In the genomic region with DNA sequence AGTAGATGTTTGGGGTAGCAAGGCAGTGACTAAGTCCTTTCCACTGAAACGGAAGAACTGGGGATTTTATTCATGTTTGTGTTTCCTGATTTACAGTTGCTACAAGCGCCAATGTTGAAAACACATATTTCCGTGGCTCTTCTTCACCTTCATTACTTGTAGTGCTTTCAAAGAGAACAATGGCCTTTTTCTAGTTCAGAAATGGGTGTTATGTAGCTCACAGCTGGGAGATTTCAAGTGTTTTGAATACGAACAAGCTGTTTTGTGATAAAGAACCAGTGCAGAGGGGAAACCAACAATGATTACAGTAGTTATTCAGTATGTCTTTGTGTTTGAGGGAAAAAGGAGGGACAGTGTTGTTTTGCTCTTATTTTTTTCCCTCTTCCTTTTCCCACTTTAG, we compare ENCODE assay signal across 18 cellular contexts.
DNase-seq lines count a peak whose midpoint lies in the region; ATAC-seq and TF ChIP-seq lines count a peak whose summit lies in the region.
"Had no signal": no experiment of that assay in that cellular context is flagged by ENCODE, and none has a peak within 500 bp of the region (broad histone marks: within the 10 kb centered on the region; RNA-seq: fewer than 3 reads in every experiment).

No MANE protein-coding gene starts in this region.

- POLR2A ChIA-PET in WTC11 (lab: Charles Lee): no interaction called here
- POLR2A ChIA-PET in Caco-2 (lab: Charles Lee): no interaction called here

- no peaks in the 10 kb centered on the region for H3K27me3 ChIP-seq in Caco-2 (replicated peaks; ENCODE audit: control insufficient read depth, insufficient read depth, low read length)

- H3K4me1 Mint-ChIP-seq in WTC11 (peaks cover 15% of the 10 kb centered on the region), Caco-2 (ENCODE audit: low read depth, unreplicated experiment) (no peaks in the 10 kb centered on the region)

- ATAC-seq in WTC11 (no peak), GM19397 (IDR thresholded peaks at IDR 0.05; ENCODE audit: unreplicated experiment) (no peak)

- intact Hi-C loops in Caco-2 (cut with micrococcal nuclease; ENCODE audit: unreplicated experiment): no loop called here

- peak; percentile 1 for DNase-seq in NCI-H748 (lab: John Stamatoyannopoulos, UW; ENCODE audit: unreplicated experiment)
- DNase-seq in NCI-H748 treated with DMSO at 0.1 percent for 48 hours (lab: John Stamatoyannopoulos, UW): no peak
- no peak for DNase-seq in WTC11 (ENCODE audit: low spot score)
- peak; percentile 13 for DNase-seq in inferior parietal cortex (ENCODE audit: extremely low spot score)
- no peak for DNase-seq in Kasumi-1 (lab: John Stamatoyannopoulos, UW)
- no peak for DNase-seq in Caco-2
- no peak for DNase-seq in central memory CD4-positive, alpha-beta T cell
- DNase-seq: 8988T; CD4-positive, alpha-beta memory T cell; DMS79 treated with DMSO at 0.1 percent for 48 hours; Karpas-422; MM.1S; NCI-H1105; NCI-H1694; NCI-H2171; NCI-H446; PC-9 had no signal

- H3K4me3 Mint-ChIP-seq in WTC11: no peak overlapping the region
- no peak overlapping the region for H3K4me3 Mint-ChIP-seq in Caco-2 (ENCODE audit: unreplicated experiment)
- H3K4me3 Mint-ChIP-seq: CD4-positive, alpha-beta memory T cell had no signal

- H3K36me3 ChIP-seq in Caco-2 (ENCODE audit: control insufficient read depth, insufficient read depth, low read length): no peaks in the 10 kb centered on the region

- H3K9me3 Mint-ChIP-seq in WTC11 (no peaks in the 10 kb centered on the region), Caco-2 (ENCODE audit: unreplicated experiment) (no peaks in the 10 kb centered on the region)
- H3K9me3 Mint-ChIP-seq: CD4-positive, alpha-beta memory T cell had no signal

- H3K4me3 ChIP-seq in Caco-2 (ENCODE audit: low read depth, low read length): no peak overlapping the region
- H3K4me3 ChIP-seq: PC-9 had no signal

- H3K36me3 Mint-ChIP-seq in WTC11 (no peaks in the 10 kb centered on the region), Caco-2 (ENCODE audit: insufficient read depth, unreplicated experiment) (no peaks in the 10 kb centered on the region)
- H3K36me3 Mint-ChIP-seq: CD4-positive, alpha-beta memory T cell had no signal

- no peaks in the 10 kb centered on the region; the same call in 1 of the 2 replicates for H3K9me3 ChIP-seq in Caco-2

- TF ChIP-seq CTCF in WTC11 (IDR thresholded peaks at IDR 0.05) (no peak), Caco-2 (IDR thresholded peaks at IDR 0.05; ENCODE audit: insufficient read depth in 1 of 2, low read depth in 1 of 2, low read length in 1 of 2, severe bottlenecking in 1 of 2, unreplicated experiment in 1 of 2) (no peak)

- CTCF ChIA-PET in WTC11 (lab: Charles Lee) (no interaction called here), Caco-2 (lab: Charles Lee) (no interaction called here)

- H3K27me3 Mint-ChIP-seq in WTC11 (ENCODE audit: low read depth) (no peaks in the 10 kb centered on the region), Caco-2 (ENCODE audit: insufficient read depth, unreplicated experiment) (no peaks in the 10 kb centered on the region)

- BruUV-seq in Caco-2 (replicated peaks; lab: Mats Ljungman, UMichigan): no TSS peak

- H3K27ac Mint-ChIP-seq in WTC11: peak overlapping the region; percentile 47; the same call in 1 of the 2 replicates
- H3K27ac Mint-ChIP-seq in Caco-2 (ENCODE audit: unreplicated experiment): no peak overlapping the region
- H3K27ac Mint-ChIP-seq: CD4-positive, alpha-beta memory T cell had no signal

- no peaks in the 10 kb centered on the region for H3K4me1 ChIP-seq in Caco-2

TF ChIP-seq in WTC11, 78 proteins besides CTCF, POLR2A, EP300 and RAD21:
- TF ChIP-seq NR1H2 (CRISPR knock-in tag; IDR thresholded peaks at IDR 0.05) (no peak), NR3C1 (CRISPR knock-in tag; conservative IDR thresholded peaks at IDR 0.05; ENCODE audit: low read depth) (no peak), SMAD3 (CRISPR knock-in tag; IDR thresholded peaks at IDR 0.05; ENCODE audit: borderline replicate concordance) (no peak), PRRX2 (CRISPR knock-in tag; IDR thresholded peaks at IDR 0.05) (no peak), ATF1 (CRISPR knock-in tag; IDR thresholded peaks at IDR 0.05) (no peak), NFE2L1 (CRISPR knock-in tag; IDR thresholded peaks at IDR 0.05) (no peak), TEAD1 (CRISPR knock-in tag; IDR thresholded peaks at IDR 0.05) (no peak), SOX15 (CRISPR knock-in tag; IDR thresholded peaks at IDR 0.05) (no peak), NFYB (CRISPR knock-in tag; conservative IDR thresholded peaks at IDR 0.05; ENCODE audit: low read depth) (no peak)
- TF ChIP-seq, protein P1, sequence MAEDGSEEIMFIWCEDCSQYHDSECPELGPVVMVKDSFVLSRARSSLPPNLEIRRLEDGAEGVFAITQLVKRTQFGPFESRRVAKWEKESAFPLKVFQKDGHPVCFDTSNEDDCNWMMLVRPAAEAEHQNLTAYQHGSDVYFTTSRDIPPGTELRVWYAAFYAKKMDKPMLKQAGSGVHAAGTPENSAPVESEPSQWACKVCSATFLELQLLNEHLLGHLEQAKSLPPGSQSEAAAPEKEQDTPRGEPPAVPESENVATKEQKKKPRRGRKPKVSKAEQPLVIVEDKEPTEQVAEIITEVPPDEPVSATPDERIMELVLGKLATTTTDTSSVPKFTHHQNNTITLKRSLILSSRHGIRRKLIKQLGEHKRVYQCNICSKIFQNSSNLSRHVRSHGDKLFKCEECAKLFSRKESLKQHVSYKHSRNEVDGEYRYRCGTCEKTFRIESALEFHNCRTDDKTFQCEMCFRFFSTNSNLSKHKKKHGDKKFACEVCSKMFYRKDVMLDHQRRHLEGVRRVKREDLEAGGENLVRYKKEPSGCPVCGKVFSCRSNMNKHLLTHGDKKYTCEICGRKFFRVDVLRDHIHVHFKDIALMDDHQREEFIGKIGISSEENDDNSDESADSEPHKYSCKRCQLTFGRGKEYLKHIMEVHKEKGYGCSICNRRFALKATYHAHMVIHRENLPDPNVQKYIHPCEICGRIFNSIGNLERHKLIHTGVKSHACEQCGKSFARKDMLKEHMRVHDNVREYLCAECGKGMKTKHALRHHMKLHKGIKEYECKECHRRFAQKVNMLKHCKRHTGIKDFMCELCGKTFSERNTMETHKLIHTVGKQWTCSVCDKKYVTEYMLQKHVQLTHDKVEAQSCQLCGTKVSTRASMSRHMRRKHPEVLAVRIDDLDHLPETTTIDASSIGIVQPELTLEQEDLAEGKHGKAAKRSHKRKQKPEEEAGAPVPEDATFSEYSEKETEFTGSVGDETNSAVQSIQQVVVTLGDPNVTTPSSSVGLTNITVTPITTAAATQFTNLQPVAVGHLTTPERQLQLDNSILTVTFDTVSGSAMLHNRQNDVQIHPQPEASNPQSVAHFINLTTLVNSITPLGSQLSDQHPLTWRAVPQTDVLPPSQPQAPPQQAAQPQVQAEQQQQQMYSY (CRISPR knock-in tag; IDR thresholded peaks at IDR 0.05): no peak
- TF ChIP-seq, protein P2, sequence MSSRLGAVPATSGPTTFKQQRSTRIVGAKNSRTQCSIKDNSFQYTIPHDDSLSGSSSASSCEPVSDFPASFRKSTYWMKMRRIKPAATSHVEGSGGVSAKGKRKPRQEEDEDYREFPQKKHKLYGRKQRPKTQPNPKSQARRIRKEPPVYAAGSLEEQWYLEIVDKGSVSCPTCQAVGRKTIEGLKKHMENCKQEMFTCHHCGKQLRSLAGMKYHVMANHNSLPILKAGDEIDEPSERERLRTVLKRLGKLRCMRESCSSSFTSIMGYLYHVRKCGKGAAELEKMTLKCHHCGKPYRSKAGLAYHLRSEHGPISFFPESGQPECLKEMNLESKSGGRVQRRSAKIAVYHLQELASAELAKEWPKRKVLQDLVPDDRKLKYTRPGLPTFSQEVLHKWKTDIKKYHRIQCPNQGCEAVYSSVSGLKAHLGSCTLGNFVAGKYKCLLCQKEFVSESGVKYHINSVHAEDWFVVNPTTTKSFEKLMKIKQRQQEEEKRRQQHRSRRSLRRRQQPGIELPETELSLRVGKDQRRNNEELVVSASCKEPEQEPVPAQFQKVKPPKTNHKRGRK (CRISPR knock-in tag; IDR thresholded peaks at IDR 0.05; ENCODE audit: borderline replicate concordance): no peak
- TF ChIP-seq, protein P3, sequence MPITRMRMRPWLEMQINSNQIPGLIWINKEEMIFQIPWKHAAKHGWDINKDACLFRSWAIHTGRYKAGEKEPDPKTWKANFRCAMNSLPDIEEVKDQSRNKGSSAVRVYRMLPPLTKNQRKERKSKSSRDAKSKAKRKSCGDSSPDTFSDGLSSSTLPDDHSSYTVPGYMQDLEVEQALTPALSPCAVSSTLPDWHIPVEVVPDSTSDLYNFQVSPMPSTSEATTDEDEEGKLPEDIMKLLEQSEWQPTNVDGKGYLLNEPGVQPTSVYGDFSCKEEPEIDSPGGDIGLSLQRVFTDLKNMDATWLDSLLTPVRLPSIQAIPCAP (CRISPR knock-in tag; IDR thresholded peaks at IDR 0.05): no peak

Comparison
In these comparisons a context has a peak if more than half of its experiments do, and no peak if none do; other contexts are left out.
1. DNase-seq: peak in NCI-H748 (single experiment) and inferior parietal cortex (single experiment); none in NCI-H748 treated with DMSO at 0.1 percent for 48 hours (single experiment), WTC11 (single experiment), Kasumi-1 (0 of 2), Caco-2 (0 of 2) and central memory CD4-positive, alpha-beta T cell (single experiment).